22 cellular contexts compared by ENCODE assay signal in the genomic region with DNA sequence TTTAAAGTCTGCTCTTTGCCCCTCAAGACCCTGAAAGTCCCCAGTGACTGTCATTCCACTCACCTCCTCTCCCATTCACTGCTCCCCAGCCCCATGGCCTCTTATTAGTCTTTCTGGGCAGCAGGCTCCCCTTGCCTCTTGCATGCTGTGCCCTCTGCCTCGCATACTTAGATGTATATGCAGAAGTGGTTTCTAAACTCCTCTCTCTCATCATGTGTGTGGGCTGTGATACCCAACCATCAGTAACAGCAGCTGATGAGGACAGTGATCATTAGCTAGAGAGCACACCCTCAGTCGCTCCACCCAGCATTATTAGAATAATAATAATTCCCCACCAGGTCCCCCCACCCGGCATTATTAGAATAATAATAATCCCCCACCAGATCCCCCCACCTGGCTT. TPM values are rescaled to one million over a fixed set of nuclear protein-coding genes. Genes with fewer than 3 reads are reported as not detected.
DNase-seq lines count a peak whose midpoint lies in the region; ATAC-seq and TF ChIP-seq lines count a peak whose summit lies in the region.
"Had no signal": no experiment of that assay in that cellular context is flagged by ENCODE, and none has a peak within 500 bp of the region (broad histone marks: within the 10 kb centered on the region; RNA-seq: fewer than 3 reads in every experiment).

No MANE protein-coding gene starts in this region.

- no peaks in the 10 kb centered on the region for H3K27me3 Mint-ChIP-seq in memory B cell
- H3K27me3 Mint-ChIP-seq: activated CD4-positive, alpha-beta memory T cell treated with anti-CD3 and anti-CD28 coated beads for 36 hours; activated T-cell treated with anti-CD3 and anti-CD28 coated beads, Interleukin-2, amount 50 U/mL, for 24 hours; natural killer cell treated with Interleukin-12 subunit alpha and Interleukin-12 subunit beta and Interleukin-15 and Interleukin-18, amount 100 ng/mL, for 72 hours had no signal

- no peak for ATAC-seq in activated naive CD4-positive, alpha-beta T cell treated with anti-CD3 and anti-CD28 coated beads, Interleukin-2, amount 50 U/mL, for 72 hours
- ATAC-seq in RWPE2 (ENCODE audit: low read depth) (no peak), memory B cell (ENCODE audit: low read depth) (peak; percentile 62), thoracic aorta (ENCODE audit: insufficient number of reproducible peaks, low FRiP score, low read depth) (no peak)
- ATAC-seq: natural killer cell treated with Interleukin-12 subunit alpha and Interleukin-12 subunit beta and Interleukin-15 and Interleukin-18, amount 100 ng/mL, for 72 hours had no signal

- peak overlapping the region; percentile 76 to 92 for H3K27ac Mint-ChIP-seq in activated naive CD4-positive, alpha-beta T cell treated with anti-CD3 and anti-CD28 coated beads, Interleukin-2, amount 50 U/mL, for 72 hours
- no peak overlapping the region for H3K27ac Mint-ChIP-seq in memory B cell
- H3K27ac Mint-ChIP-seq: activated CD4-positive, alpha-beta memory T cell treated with anti-CD3 and anti-CD28 coated beads for 36 hours; activated naive CD4-positive, alpha-beta T cell treated with anti-CD3 and anti-CD28 coated beads, Interleukin-2, amount 10 ng/mL, durations not matched to agents 7 days and 5 days; activated T-cell treated with anti-CD3 and anti-CD28 coated beads, Interleukin-2, amount 50 U/mL, for 24 hours; endodermal cell had no signal

- H3K4me1 Mint-ChIP-seq in memory B cell = peaks cover 59% of the 10 kb centered on the region

- H3K27ac ChIP-seq in RWPE2 (ENCODE audit: poor library complexity, severe bottlenecking) (no peak overlapping the region), thoracic aorta (peak overlapping the region; percentile 91 to 96)
- H3K27ac ChIP-seq: WERI-Rb-1 had no signal

- no peak for DNase-seq in activated naive CD4-positive, alpha-beta T cell treated with anti-CD3 and anti-CD28 coated beads, Interleukin-2, amount 50 U/mL, for 72 hours (ENCODE audit: low spot score in 2 of 2)
- no peak for DNase-seq in activated naive CD4-positive, alpha-beta T cell (lab: John Stamatoyannopoulos, UW)
- peak; percentile 50 for DNase-seq in RWPE2 (ENCODE audit: low spot score)
- DNase-seq in memory B cell (ENCODE audit: low spot score in 2 of 2) = no peak
- DNase-seq in thoracic aorta (ENCODE audit: low spot score) = no peak
- no peak for DNase-seq in MG63
- no peak for DNase-seq in ecto neural progenitor cell (ENCODE audit: low spot score)
- DNase-seq in D341Med (ENCODE audit: low spot score) = no peak
- DNase-seq: 8988T; activated CD4-positive, alpha-beta memory T cell treated with anti-CD3 and anti-CD28 coated beads for 36 hours; activated naive CD4-positive, alpha-beta T cell treated with anti-CD3 and anti-CD28 coated beads, Interleukin-2, amount 10 ng/mL, durations not matched to agents 7 days and 5 days; activated T-cell treated with anti-CD3 and anti-CD28 coated beads, Interleukin-2, amount 50 U/mL, for 24 hours; Calu3; EL; endodermal cell; hypothalamus; islet precursor cell; NCI-H1417 treated with DMSO at 0.1 percent for 48 hours; NCI-H526; WERI-Rb-1 had no signal

- H3K4me3 ChIP-seq in RWPE2 (ENCODE audit: severe bottlenecking) (no peak overlapping the region), thoracic aorta (no peak overlapping the region), MG63 (no peak overlapping the region)
- H3K4me3 ChIP-seq: tibial nerve had no signal

- no peak for TF ChIP-seq CTCF in RWPE2 (IDR thresholded peaks at IDR 0.05; ENCODE audit: poor library complexity, severe bottlenecking)
- no peak for TF ChIP-seq CTCF in thoracic aorta (IDR thresholded peaks at IDR 0.05)

- H3K36me3 Mint-ChIP-seq in activated naive CD4-positive, alpha-beta T cell treated with anti-CD3 and anti-CD28 coated beads, Interleukin-2, amount 50 U/mL, for 72 hours = no peaks in the 10 kb centered on the region
- peaks cover 21% of the 10 kb centered on the region for H3K36me3 Mint-ChIP-seq in memory B cell
- H3K36me3 Mint-ChIP-seq: activated CD4-positive, alpha-beta memory T cell treated with anti-CD3 and anti-CD28 coated beads for 36 hours; activated naive CD4-positive, alpha-beta T cell treated with anti-CD3 and anti-CD28 coated beads, Interleukin-2, amount 10 ng/mL, durations not matched to agents 7 days and 5 days; natural killer cell treated with Interleukin-12 subunit alpha and Interleukin-12 subunit beta and Interleukin-15 and Interleukin-18, amount 100 ng/mL, for 72 hours had no signal

- H3K4me3 Mint-ChIP-seq in memory B cell = peak overlapping the region; percentile 66
- H3K4me3 Mint-ChIP-seq: activated CD4-positive, alpha-beta memory T cell treated with anti-CD3 and anti-CD28 coated beads for 36 hours; activated naive CD4-positive, alpha-beta T cell treated with anti-CD3 and anti-CD28 coated beads, Interleukin-2, amount 10 ng/mL, durations not matched to agents 7 days and 5 days; activated T-cell treated with anti-CD3 and anti-CD28 coated beads, Interleukin-2, amount 50 U/mL, for 24 hours; endodermal cell; natural killer cell treated with Interleukin-12 subunit alpha and Interleukin-12 subunit beta and Interleukin-15 and Interleukin-18, amount 100 ng/mL, for 72 hours had no signal

- H3K27me3 ChIP-seq in RWPE2 (ENCODE audit: insufficient read depth, poor library complexity, severe bottlenecking) = no peaks in the 10 kb centered on the region
- H3K27me3 ChIP-seq in thoracic aorta (replicated peaks; ENCODE audit: insufficient read depth) = no peaks in the 10 kb centered on the region
- H3K27me3 ChIP-seq in MG63 = no peaks in the 10 kb centered on the region
- H3K27me3 ChIP-seq: tibial nerve had no signal

- no peaks in the 10 kb centered on the region for H3K36me3 ChIP-seq in RWPE2 (ENCODE audit: low read depth)
- no peaks in the 10 kb centered on the region for H3K36me3 ChIP-seq in thoracic aorta
- peaks cover 19% of the 10 kb centered on the region for H3K36me3 ChIP-seq in MG63
- H3K36me3 ChIP-seq: WERI-Rb-1 had no signal

- H3K9me3 Mint-ChIP-seq in activated naive CD4-positive, alpha-beta T cell treated with anti-CD3 and anti-CD28 coated beads, Interleukin-2, amount 50 U/mL, for 72 hours = no peaks in the 10 kb centered on the region
- no peaks in the 10 kb centered on the region for H3K9me3 Mint-ChIP-seq in memory B cell
- H3K9me3 Mint-ChIP-seq: activated CD4-positive, alpha-beta memory T cell treated with anti-CD3 and anti-CD28 coated beads for 36 hours; activated naive CD4-positive, alpha-beta T cell treated with anti-CD3 and anti-CD28 coated beads, Interleukin-2, amount 10 ng/mL, durations not matched to agents 7 days and 5 days; activated T-cell treated with anti-CD3 and anti-CD28 coated beads, Interleukin-2, amount 50 U/mL, for 24 hours; endodermal cell; natural killer cell treated with Interleukin-12 subunit alpha and Interleukin-12 subunit beta and Interleukin-15 and Interleukin-18, amount 100 ng/mL, for 72 hours had no signal

- peaks cover 3% of the 10 kb centered on the region for H3K4me1 ChIP-seq in RWPE2 (ENCODE audit: insufficient read depth, poor library complexity, severe bottlenecking)
- peaks cover 67 to 76% of the 10 kb centered on the region in 2 donors for H3K4me1 ChIP-seq in thoracic aorta (ENCODE audit: control insufficient read depth in 1 of 2, low read depth in 2 of 2)

- H3K9me3 ChIP-seq in RWPE2 (ENCODE audit: severe bottlenecking) (no peaks in the 10 kb centered on the region), thoracic aorta (no peaks in the 10 kb centered on the region), MG63 (no peaks in the 10 kb centered on the region)
- H3K9me3 ChIP-seq: tibial nerve had no signal

RNA-seq across cellular contexts. Expression of a gene that starts 14.5 kb away (rescaled TPM):
- 10 to 100 TPM in 1 of 2 donors, 1 to 10 TPM in 1; 2.0 to 10.5 TPM for total RNA-seq in activated naive CD4-positive, alpha-beta T cell treated with anti-CD3 and anti-CD28 coated beads, Interleukin-2, amount 50 U/mL, for 72 hours
- total RNA-seq in thoracic aorta = 100 to 1,000 TPM; 125 to 186 TPM
- 73.0 and 79.2 TPM in 2 replicates for total RNA-seq in MG63 (2014; rRNA removed; shearing (Covaris generic); ENCODE audit: low replicate concordance)

RNA-seq across cellular contexts. Expression of a gene that starts 54.6 kb away (rescaled TPM):
- total RNA-seq in activated naive CD4-positive, alpha-beta T cell treated with anti-CD3 and anti-CD28 coated beads, Interleukin-2, amount 50 U/mL, for 72 hours = 10 to 100 TPM; 33.4 to 54.9 TPM
- total RNA-seq in thoracic aorta = 10 to 100 TPM in 1 of 2 donors, 1 to 10 TPM in 1; 8.1 to 20.6 TPM
- 28.4 and 41.4 TPM in 2 replicates for total RNA-seq in MG63 (2014; rRNA removed; shearing (Covaris generic); ENCODE audit: low replicate concordance)
